12 cellular contexts compared by ENCODE assay signal in genomic region chr7:7693881-7694280, GRCh38. TPM values are rescaled to one million over a fixed set of nuclear protein-coding genes. Genes with fewer than 3 reads are reported as not detected.
A peak's percentile ranks its signal among the peaks of the same experiment; 100 is the strongest.
DNase-seq lines count a peak whose midpoint lies in the region; ATAC-seq, FAIRE-seq and TF ChIP-seq lines count a peak whose summit lies in the region.
"Had no signal": no experiment of that assay in that cellular context is flagged by ENCODE, and none has a peak within 500 bp of the region (broad histone marks: within the 10 kb centered on the region; RNA-seq: fewer than 3 reads in every experiment).

No MANE protein-coding gene starts in this region.

- H3K79me2 ChIP-seq in mammary epithelial cell (ENCODE audit: insufficient read depth, low read length) = no peaks in the 10 kb centered on the region

- peak overlapping the region; percentile 51 for H3K4me2 ChIP-seq in mammary epithelial cell (ENCODE audit: insufficient read depth, low read depth, low read length)

- CTCF ChIA-PET in mammary epithelial cell (lab: Charles Lee; ENCODE audit: low non-redundant PET) = interaction anchor here (0.5 to 0.7 kb wide), 2 partner anchors 40 to 277 kb away, joined by 3 read pairs; no protein-coding TSS in a partner anchor

- dilution Hi-C loops in mammary epithelial cell (cut with HindIII; ENCODE audit: low sequenced_read_pairs) = no loop called here

- no peak for ATAC-seq in activated CD4-positive, CD25-positive, alpha-beta regulatory T cell treated with anti-CD3 and anti-CD28 coated beads, Interleukin-2, amount 50 U/mL, for 24 hours
- no peak for ATAC-seq in HG02884 (IDR thresholded peaks at IDR 0.05; ENCODE audit: unreplicated experiment)
- ATAC-seq: Right ventricle myocardium inferior had no signal

- BruUV-seq in mammary epithelial cell (replicated peaks; lab: Mats Ljungman, UMichigan) = no TSS peak

- no peak overlapping the region for H3K9ac ChIP-seq in mammary epithelial cell (ENCODE audit: insufficient read depth, low read length)

- intact Hi-C loops in mammary epithelial cell (cut with micrococcal nuclease) = no loop called here

- no peaks in the 10 kb centered on the region for H4K20me1 ChIP-seq in mammary epithelial cell (ENCODE audit: insufficient read depth, low read length)

- in situ Hi-C loops in mammary epithelial cell (cut with MboI; ENCODE audit: low sequenced_read_pairs in 2 of 2) = no loop called here

- H3K4me3 ChIP-seq in AG09309 (ENCODE audit: control insufficient read depth, low read depth, low read length) = no peak overlapping the region
- no peak overlapping the region for H3K4me3 ChIP-seq in mammary epithelial cell (replicated peaks in 1 of 3; ENCODE audit: insufficient read depth in 1 of 3, low read depth in 2 of 3, low read length in 3 of 3)
- H3K4me3 ChIP-seq: ascending aorta had no signal

- no peaks in the 10 kb centered on the region for H3K9me3 ChIP-seq in mammary epithelial cell (replicated peaks; ENCODE audit: insufficient read depth, low read length)
- H3K9me3 ChIP-seq: ascending aorta had no signal

- peak overlapping the region; percentile 22 for H3K27ac ChIP-seq in mammary epithelial cell (ENCODE audit: insufficient read depth, low read depth, low read length)
- H3K27ac ChIP-seq: ascending aorta had no signal

- H2AFZ ChIP-seq in mammary epithelial cell (ENCODE audit: low read depth, low read length) = no peak overlapping the region

- FAIRE-seq in islet of Langerhans (lab: Jason Lieb, UNC) = peak; percentile 60

- no peaks in the 10 kb centered on the region for H3K36me3 ChIP-seq in mammary epithelial cell (ENCODE audit: insufficient read depth, low read length)
- H3K36me3 ChIP-seq: ascending aorta had no signal

- no peaks in the 10 kb centered on the region for H3K27me3 ChIP-seq in mammary epithelial cell (ENCODE audit: insufficient read depth, low read length)
- H3K27me3 ChIP-seq: ascending aorta had no signal

- DNase-seq in AG09309 (ENCODE audit: low read depth) (peak; percentile 16), HT1080 (ENCODE audit: low read depth) (peak; percentile 88), mammary epithelial cell (peak; percentile 80), ecto neural progenitor cell (ENCODE audit: low spot score) (no peak), NCI-H82 (lab: John Stamatoyannopoulos, UW) (no peak)
- DNase-seq: erythroblast, GOT3 had no signal

- TF ChIP-seq CTCF in AG09309 (IDR thresholded peaks at IDR 0.05; ENCODE audit: control insufficient read depth, insufficient read depth, low read depth, low read length, missing control alignments) (no peak), mammary epithelial cell (conservative IDR thresholded peaks at IDR 0.05 in 1 of 2, IDR thresholded peaks at IDR 0.05 in 1 of 2; ENCODE audit: extremely low read depth in 1 of 2, insufficient read depth in 1 of 2, low read depth in 1 of 2, low read length in 2 of 2) (no peak)

- peaks cover 11% of the 10 kb centered on the region for H3K4me1 ChIP-seq in mammary epithelial cell (ENCODE audit: insufficient read depth, low read length)

RNA-seq across cellular contexts. Expression of gene RPA3, which starts 24.5 kb away (rescaled TPM):
- total RNA-seq in HT1080 (2014; rRNA removed; shearing (Covaris generic)) = 45.0 and 56.6 TPM in 2 replicates
- 38.9 and 51.2 TPM in 2 replicates for polyA plus RNA-seq in HT1080 (2015; cell fraction: cytosol; rRNA removed)
- polyA plus RNA-seq in HT1080 (2015; cell fraction: nucleus; rRNA removed) = 22.2 and 31.0 TPM in 2 replicates
- total RNA-seq in mammary epithelial cell = 10 to 100 TPM; 14.3 to 47.9 TPM
- polyA plus RNA-seq in mammary epithelial cell = 40.1 TPM
- polyA minus RNA-seq in mammary epithelial cell = 14.2 TPM

RNA-seq across cellular contexts. Expression of gene UMAD1, which starts 53.3 kb away (rescaled TPM):
- total RNA-seq in HT1080 (2014; rRNA removed; shearing (Covaris generic)) = 6.5 and 12.2 TPM in 2 replicates
- 13.9 and 16.4 TPM in 2 replicates for polyA plus RNA-seq in HT1080 (2015; cell fraction: cytosol; rRNA removed)
- 5.3 and 7.3 TPM in 2 replicates for polyA plus RNA-seq in HT1080 (2015; cell fraction: nucleus; rRNA removed)
- total RNA-seq in mammary epithelial cell = 10 to 100 TPM; 12.0 to 12.7 TPM
- polyA plus RNA-seq in mammary epithelial cell = 11.5 TPM
- polyA minus RNA-seq in mammary epithelial cell = 3.1 TPM

Comparison
In these comparisons a context has a peak if more than half of its experiments do, and no peak if none do; other contexts are left out.
1. DNase-seq: peak in AG09309 (single experiment), HT1080 (single experiment) and mammary epithelial cell (single experiment); none in ecto neural progenitor cell (single experiment) and NCI-H82 (single experiment).